Comparison of ENCODE assay signal across 14 cellular contexts in the genomic region with DNA sequence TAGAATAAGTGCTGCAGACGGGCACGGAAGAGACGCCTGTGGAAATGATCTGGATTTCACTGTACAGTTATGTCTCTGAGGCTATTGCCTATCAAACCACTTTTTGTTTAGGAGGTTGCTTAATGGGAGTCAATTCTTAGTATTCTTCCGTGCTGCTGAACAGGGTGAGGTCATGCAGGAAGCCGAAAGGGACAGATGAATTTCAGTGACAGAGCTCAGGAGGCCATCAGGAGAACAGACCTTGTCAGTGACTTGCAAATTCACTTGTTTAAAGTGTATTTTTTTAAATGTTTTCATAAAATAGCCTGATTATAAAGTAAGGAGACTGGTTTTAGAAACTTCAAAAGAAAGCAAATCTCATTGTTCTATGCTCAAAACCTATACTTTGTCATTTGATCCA.
"Had no signal": no experiment of that assay in that cellular context is flagged by ENCODE, and none has a peak within 500 bp of the region (broad histone marks: within the 10 kb centered on the region; RNA-seq: fewer than 3 reads in every experiment).

No MANE protein-coding gene starts in this region.

- H3K4me3 ChIP-seq: adrenal gland, esophagus muscularis mucosa, prostate gland had no signal

- ATAC-seq: foreskin keratinocyte, left lobe of liver, sciatic nerve had no signal

- DNase-seq: activated CD4-positive, alpha-beta T cell treated with anti-CD3 and anti-CD28 coated beads, Interleukin-2, amount 10 ng/mL, durations not matched to agents 7 days and 5 days; activated CD4-positive, CD25-positive, alpha-beta regulatory T cell; activated CD8-positive, alpha-beta memory T cell treated with anti-CD3 and anti-CD28 coated beads for 24 hours; activated naive CD4-positive, alpha-beta T cell treated with anti-CD3 and anti-CD28 coated beads, Interleukin-2, amount 50 U/mL, for 16 hours; adrenal gland; brain microvascular endothelial cell; foreskin keratinocyte; nephron progenitor cell; stimulated activated CD4-positive, alpha-beta T cell treated with anti-CD3 and anti-CD28 coated beads, Interleukin-2, amount 100 ng/mL, for 24 hours; stimulated activated naive CD4-positive, alpha-beta T cell had no signal

- H3K4me1 ChIP-seq: adrenal gland, esophagus muscularis mucosa, foreskin keratinocyte, prostate gland had no signal

- H3K27ac ChIP-seq: adrenal gland, brain microvascular endothelial cell, esophagus muscularis mucosa, foreskin keratinocyte, prostate gland had no signal

- H3K27me3 ChIP-seq: adrenal gland, brain microvascular endothelial cell, esophagus muscularis mucosa had no signal

- H3K36me3 ChIP-seq: adrenal gland, brain microvascular endothelial cell, esophagus muscularis mucosa, prostate gland had no signal

- H3K9me3 ChIP-seq: adrenal gland, esophagus muscularis mucosa, prostate gland had no signal
